ENCODE assay signal across 1 cellular context in genomic region chr6:119116712-119117281, GRCh38.
TF ChIP-seq lines count a peak whose summit lies in the region.

No MANE protein-coding gene starts in this region.

TF ChIP-seq in K562, 482 proteins besides CTCF, POLR2A, EP300 and RAD21 (continued from another document):
- TF ChIP-seq, protein P1, sequence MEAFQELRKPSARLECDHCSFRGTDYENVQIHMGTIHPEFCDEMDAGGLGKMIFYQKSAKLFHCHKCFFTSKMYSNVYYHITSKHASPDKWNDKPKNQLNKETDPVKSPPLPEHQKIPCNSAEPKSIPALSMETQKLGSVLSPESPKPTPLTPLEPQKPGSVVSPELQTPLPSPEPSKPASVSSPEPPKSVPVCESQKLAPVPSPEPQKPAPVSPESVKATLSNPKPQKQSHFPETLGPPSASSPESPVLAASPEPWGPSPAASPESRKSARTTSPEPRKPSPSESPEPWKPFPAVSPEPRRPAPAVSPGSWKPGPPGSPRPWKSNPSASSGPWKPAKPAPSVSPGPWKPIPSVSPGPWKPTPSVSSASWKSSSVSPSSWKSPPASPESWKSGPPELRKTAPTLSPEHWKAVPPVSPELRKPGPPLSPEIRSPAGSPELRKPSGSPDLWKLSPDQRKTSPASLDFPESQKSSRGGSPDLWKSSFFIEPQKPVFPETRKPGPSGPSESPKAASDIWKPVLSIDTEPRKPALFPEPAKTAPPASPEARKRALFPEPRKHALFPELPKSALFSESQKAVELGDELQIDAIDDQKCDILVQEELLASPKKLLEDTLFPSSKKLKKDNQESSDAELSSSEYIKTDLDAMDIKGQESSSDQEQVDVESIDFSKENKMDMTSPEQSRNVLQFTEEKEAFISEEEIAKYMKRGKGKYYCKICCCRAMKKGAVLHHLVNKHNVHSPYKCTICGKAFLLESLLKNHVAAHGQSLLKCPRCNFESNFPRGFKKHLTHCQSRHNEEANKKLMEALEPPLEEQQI (IDR thresholded peaks at IDR 0.05), result peak; percentile 63; the same call in 1 of the 2 replicates
- no peak for TF ChIP-seq ZNF282 (CRISPR knock-in tag; IDR thresholded peaks at IDR 0.05)
- no peak for TF ChIP-seq STAG1 (CRISPR knock-in tag; IDR thresholded peaks at IDR 0.05; ENCODE audit: borderline replicate concordance)
- no peak for TF ChIP-seq ELF2 (CRISPR knock-in tag; IDR thresholded peaks at IDR 0.05)
- TF ChIP-seq ZNF696 (CRISPR knock-in tag; conservative IDR thresholded peaks at IDR 0.05), result no peak
- TF ChIP-seq ZNF707 (CRISPR knock-in tag; conservative IDR thresholded peaks at IDR 0.05), result no peak
- TF ChIP-seq CREM (IDR thresholded peaks at IDR 0.05; ENCODE audit: low read depth), result no peak
- TF ChIP-seq NR2C1 (IDR thresholded peaks at IDR 0.05), result no peak
- TF ChIP-seq NR2C1 (tag; IDR thresholded peaks at IDR 0.05), result no peak
- TF ChIP-seq ZNF212 (CRISPR knock-in tag; IDR thresholded peaks at IDR 0.05), result no peak
- TF ChIP-seq ZNF239 (CRISPR knock-in tag; IDR thresholded peaks at IDR 0.05), result no peak
- no peak for TF ChIP-seq FIP1L1 (IDR thresholded peaks at IDR 0.05; ENCODE audit: low read depth, low read length, poor library complexity, severe bottlenecking)
- no peak for TF ChIP-seq PHF21A (IDR thresholded peaks at IDR 0.05; ENCODE audit: borderline replicate concordance, low read depth)
- no peak for TF ChIP-seq LEF1 (IDR thresholded peaks at IDR 0.05)
- no peak for TF ChIP-seq SREBF1 (IDR thresholded peaks at IDR 0.05; ENCODE audit: borderline replicate concordance, low read depth, low read length)
- no peak for TF ChIP-seq ARID4B (CRISPR knock-in tag; IDR thresholded peaks at IDR 0.05)
TF ChIP-seq in K562: peak in this region for 4.
